21 cellular contexts compared by ENCODE assay signal in the genomic region with DNA sequence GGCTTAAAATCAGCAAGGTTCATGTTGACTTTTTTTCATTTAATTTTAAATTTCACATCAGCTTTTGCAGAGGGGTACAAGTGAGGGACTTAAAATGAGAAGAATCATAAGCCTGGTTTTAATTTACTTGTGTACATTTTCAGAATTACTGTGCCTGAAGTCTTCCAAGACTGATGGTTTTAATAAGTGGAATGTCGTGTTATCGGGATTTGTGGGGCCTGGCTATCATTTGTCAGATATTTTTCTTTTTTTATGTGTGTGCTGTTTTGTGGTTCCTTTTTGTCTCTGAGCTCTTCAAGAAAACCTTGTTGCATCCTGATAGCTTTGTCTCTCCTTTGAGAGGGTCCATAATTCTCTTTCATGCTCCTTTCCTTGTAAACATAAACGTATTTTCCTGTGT. TPM values are rescaled to one million over a fixed set of nuclear protein-coding genes. Genes with fewer than 3 reads are reported as not detected.
"Had no signal": no experiment of that assay in that cellular context is flagged by ENCODE, and none has a peak within 500 bp of the region (broad histone marks: within the 10 kb centered on the region; RNA-seq: fewer than 3 reads in every experiment).

No MANE protein-coding gene starts in this region.

- ATAC-seq: activated CD4-positive, alpha-beta T cell treated with anti-CD3 and anti-CD28 coated beads for 36 hours; esophagus mucosa; foreskin keratinocyte; left lobe of liver; WTC11 had no signal

- H3K4me3 ChIP-seq: coronary artery, prostate gland, right atrium auricular region, transverse colon, vagina had no signal

- H3K36me3 ChIP-seq: prostate gland, right atrium auricular region, transverse colon, vagina had no signal

- H3K4me3 Mint-ChIP-seq: activated CD4-positive, alpha-beta memory T cell treated with anti-CD3 and anti-CD28 coated beads for 36 hours; activated CD4-positive, alpha-beta T cell treated with anti-CD3 and anti-CD28 coated beads for 36 hours; activated naive CD8-positive, alpha-beta T cell treated with anti-CD3 and anti-CD28 coated beads, Interleukin-2, amount 10 ng/mL, durations not matched to agents 7 days and 5 days; brain; stimulated activated naive CD8-positive, alpha-beta T cell treated with anti-CD3 and anti-CD28 coated beads, Interleukin-15, Interleukin-2, amounts not matched to agents 100 ng/mL and 50 ng/mL, for 24 hours; WTC11 had no signal

- H3K27ac Mint-ChIP-seq: activated CD4-positive, alpha-beta memory T cell treated with anti-CD3 and anti-CD28 coated beads for 36 hours; activated CD4-positive, alpha-beta T cell treated with anti-CD3 and anti-CD28 coated beads for 36 hours; activated naive CD8-positive, alpha-beta T cell treated with anti-CD3 and anti-CD28 coated beads, Interleukin-2, amount 10 ng/mL, durations not matched to agents 7 days and 5 days; brain; stimulated activated naive CD8-positive, alpha-beta T cell treated with anti-CD3 and anti-CD28 coated beads, Interleukin-15, Interleukin-2, amounts not matched to agents 100 ng/mL and 50 ng/mL, for 24 hours; WTC11 had no signal

- H3K9me3 Mint-ChIP-seq: activated naive CD8-positive, alpha-beta T cell treated with anti-CD3 and anti-CD28 coated beads, Interleukin-2, amount 10 ng/mL, durations not matched to agents 7 days and 5 days had no signal

- DNase-seq: activated CD4-positive, alpha-beta memory T cell treated with anti-CD3 and anti-CD28 coated beads for 36 hours; activated CD4-positive, alpha-beta T cell treated with anti-CD3 and anti-CD28 coated beads for 36 hours; activated naive CD4-positive, alpha-beta T cell treated with Interleukin-2 at 50 U/mL for 16 hours; activated naive CD8-positive, alpha-beta T cell treated with anti-CD3 and anti-CD28 coated beads, Interleukin-2, amount 10 ng/mL, durations not matched to agents 7 days and 5 days; activated T-cell treated with anti-CD3 and anti-CD28 coated beads for 4 hours; central memory CD4-positive, alpha-beta T cell; foreskin keratinocyte; glutamatergic neuron; hypothalamus; midbrain; stimulated activated CD4-positive, alpha-beta T cell treated with anti-CD3 and anti-CD28 coated beads, Interleukin-2, amount 100 ng/mL, for 24 hours; transverse colon had no signal

- H3K36me3 Mint-ChIP-seq: activated CD4-positive, alpha-beta memory T cell treated with anti-CD3 and anti-CD28 coated beads for 36 hours; activated naive CD8-positive, alpha-beta T cell treated with anti-CD3 and anti-CD28 coated beads, Interleukin-2, amount 10 ng/mL, durations not matched to agents 7 days and 5 days had no signal

- H3K4me1 Mint-ChIP-seq: activated CD4-positive, alpha-beta T cell treated with anti-CD3 and anti-CD28 coated beads for 36 hours; activated naive CD8-positive, alpha-beta T cell treated with anti-CD3 and anti-CD28 coated beads, Interleukin-2, amount 10 ng/mL, durations not matched to agents 7 days and 5 days had no signal

- H3K9me3 ChIP-seq: prostate gland, transverse colon, vagina had no signal

- H3K27ac ChIP-seq: foreskin keratinocyte, prostate gland, right atrium auricular region, transverse colon, vagina had no signal

RNA-seq across cellular contexts. Expression of a gene that starts 8.7 kb away (rescaled TPM):
- total RNA-seq: activated naive CD8-positive, alpha-beta T cell treated with anti-CD3 and anti-CD28 coated beads, Interleukin-2, amount 10 ng/mL, durations not matched to agents 7 days and 5 days had no signal
